In the genomic region with DNA sequence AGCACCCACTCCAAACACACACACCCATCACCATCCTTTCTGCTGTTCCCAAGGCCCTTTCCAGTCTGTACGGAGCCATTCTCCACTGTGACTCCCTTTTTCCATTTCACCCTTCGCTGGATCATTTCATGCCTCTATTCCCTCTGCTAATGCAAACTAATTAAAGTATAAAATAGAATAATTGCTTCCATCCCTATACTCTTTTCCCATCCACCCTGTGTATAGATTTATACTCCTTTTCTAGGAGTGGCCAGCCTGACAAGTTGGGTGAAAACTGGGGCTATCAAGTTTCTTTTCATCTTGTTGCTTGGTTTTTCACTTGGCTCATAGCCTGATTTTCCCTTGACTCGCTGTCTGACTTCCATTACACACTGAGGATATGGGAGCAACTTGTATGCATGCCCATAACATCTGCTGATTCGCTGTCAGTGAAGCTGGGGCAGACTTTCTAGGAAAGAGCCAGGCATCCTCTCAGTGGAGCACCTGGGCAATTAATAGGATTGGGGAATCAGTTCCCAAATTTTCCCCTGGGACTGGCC, we compare ENCODE assay signal across 1 cellular context.
TF ChIP-seq lines count a peak whose summit lies in the region.

No MANE protein-coding gene starts in this region.

TF ChIP-seq in HEK293, 187 proteins besides CTCF, POLR2A, EP300 and RAD21 (continued from another document):
- TF ChIP-seq ZNF843 (tag by site-specific recombination; IDR thresholded peaks at IDR 0.05) (0 out of 2 replicates have a peak, but pooled peaks have one; percentile 33), SCRT2 (tag by site-specific recombination; IDR thresholded peaks at IDR 0.05) (peak; percentile 90), IKZF3 (tag by site-specific recombination; IDR thresholded peaks at IDR 0.05) (peak; percentile 34; the same call in 1 of the 2 replicates), KLF1 (tag by site-specific recombination; IDR thresholded peaks at IDR 0.05) (peak; percentile 65), WT1 (tag by site-specific recombination; IDR thresholded peaks at IDR 0.05) (peak; percentile 99), ZNF529 (tag by site-specific recombination; IDR thresholded peaks at IDR 0.05; ENCODE audit: insufficient replicate concordance) (no peak), ZBTB17 (tag by site-specific recombination; IDR thresholded peaks at IDR 0.05) (peak; percentile 87), ZNF600 (tag by site-specific recombination; IDR thresholded peaks at IDR 0.05) (peak; percentile 39; the same call in 1 of the 2 replicates), ZNF610 (tag by site-specific recombination; IDR thresholded peaks at IDR 0.05; ENCODE audit: borderline replicate concordance) (0 out of 2 replicates have a peak, but pooled peaks have one; percentile 11), OSR2 (tag by site-specific recombination; IDR thresholded peaks at IDR 0.05) (peak; percentile 48; the same call in 1 of the 2 replicates), ZNF19 (tag by site-specific recombination; IDR thresholded peaks at IDR 0.05; ENCODE audit: low read depth) (no peak), SCRT1 (tag by site-specific recombination; IDR thresholded peaks at IDR 0.05; ENCODE audit: borderline replicate concordance) (peak; percentile 91), ZNF416 (tag by site-specific recombination; IDR thresholded peaks at IDR 0.05) (no peak)
- TF ChIP-seq, protein P1, sequence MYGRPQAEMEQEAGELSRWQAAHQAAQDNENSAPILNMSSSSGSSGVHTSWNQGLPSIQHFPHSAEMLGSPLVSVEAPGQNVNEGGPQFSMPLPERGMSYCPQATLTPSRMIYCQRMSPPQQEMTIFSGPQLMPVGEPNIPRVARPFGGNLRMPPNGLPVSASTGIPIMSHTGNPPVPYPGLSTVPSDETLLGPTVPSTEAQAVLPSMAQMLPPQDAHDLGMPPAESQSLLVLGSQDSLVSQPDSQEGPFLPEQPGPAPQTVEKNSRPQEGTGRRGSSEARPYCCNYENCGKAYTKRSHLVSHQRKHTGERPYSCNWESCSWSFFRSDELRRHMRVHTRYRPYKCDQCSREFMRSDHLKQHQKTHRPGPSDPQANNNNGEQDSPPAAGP (tag by site-specific recombination; IDR thresholded peaks at IDR 0.05), result peak; percentile 70
- TF ChIP-seq, protein P2, sequence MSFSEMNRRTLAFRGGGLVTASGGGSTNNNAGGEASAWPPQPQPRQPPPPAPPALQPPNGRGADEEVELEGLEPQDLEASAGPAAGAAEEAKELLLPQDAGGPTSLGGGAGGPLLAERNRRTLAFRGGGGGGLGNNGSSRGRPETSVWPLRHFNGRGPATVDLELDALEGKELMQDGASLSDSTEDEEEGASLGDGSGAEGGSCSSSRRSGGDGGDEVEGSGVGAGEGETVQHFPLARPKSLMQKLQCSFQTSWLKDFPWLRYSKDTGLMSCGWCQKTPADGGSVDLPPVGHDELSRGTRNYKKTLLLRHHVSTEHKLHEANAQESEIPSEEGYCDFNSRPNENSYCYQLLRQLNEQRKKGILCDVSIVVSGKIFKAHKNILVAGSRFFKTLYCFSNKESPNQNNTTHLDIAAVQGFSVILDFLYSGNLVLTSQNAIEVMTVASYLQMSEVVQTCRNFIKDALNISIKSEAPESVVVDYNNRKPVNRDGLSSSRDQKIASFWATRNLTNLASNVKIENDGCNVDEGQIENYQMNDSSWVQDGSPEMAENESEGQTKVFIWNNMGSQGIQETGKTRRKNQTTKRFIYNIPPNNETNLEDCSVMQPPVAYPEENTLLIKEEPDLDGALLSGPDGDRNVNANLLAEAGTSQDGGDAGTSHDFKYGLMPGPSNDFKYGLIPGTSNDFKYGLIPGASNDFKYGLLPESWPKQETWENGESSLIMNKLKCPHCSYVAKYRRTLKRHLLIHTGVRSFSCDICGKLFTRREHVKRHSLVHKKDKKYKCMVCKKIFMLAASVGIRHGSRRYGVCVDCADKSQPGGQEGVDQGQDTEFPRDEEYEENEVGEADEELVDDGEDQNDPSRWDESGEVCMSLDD (tag by site-specific recombination; IDR thresholded peaks at IDR 0.05), result no peak
- TF ChIP-seq, protein P3, sequence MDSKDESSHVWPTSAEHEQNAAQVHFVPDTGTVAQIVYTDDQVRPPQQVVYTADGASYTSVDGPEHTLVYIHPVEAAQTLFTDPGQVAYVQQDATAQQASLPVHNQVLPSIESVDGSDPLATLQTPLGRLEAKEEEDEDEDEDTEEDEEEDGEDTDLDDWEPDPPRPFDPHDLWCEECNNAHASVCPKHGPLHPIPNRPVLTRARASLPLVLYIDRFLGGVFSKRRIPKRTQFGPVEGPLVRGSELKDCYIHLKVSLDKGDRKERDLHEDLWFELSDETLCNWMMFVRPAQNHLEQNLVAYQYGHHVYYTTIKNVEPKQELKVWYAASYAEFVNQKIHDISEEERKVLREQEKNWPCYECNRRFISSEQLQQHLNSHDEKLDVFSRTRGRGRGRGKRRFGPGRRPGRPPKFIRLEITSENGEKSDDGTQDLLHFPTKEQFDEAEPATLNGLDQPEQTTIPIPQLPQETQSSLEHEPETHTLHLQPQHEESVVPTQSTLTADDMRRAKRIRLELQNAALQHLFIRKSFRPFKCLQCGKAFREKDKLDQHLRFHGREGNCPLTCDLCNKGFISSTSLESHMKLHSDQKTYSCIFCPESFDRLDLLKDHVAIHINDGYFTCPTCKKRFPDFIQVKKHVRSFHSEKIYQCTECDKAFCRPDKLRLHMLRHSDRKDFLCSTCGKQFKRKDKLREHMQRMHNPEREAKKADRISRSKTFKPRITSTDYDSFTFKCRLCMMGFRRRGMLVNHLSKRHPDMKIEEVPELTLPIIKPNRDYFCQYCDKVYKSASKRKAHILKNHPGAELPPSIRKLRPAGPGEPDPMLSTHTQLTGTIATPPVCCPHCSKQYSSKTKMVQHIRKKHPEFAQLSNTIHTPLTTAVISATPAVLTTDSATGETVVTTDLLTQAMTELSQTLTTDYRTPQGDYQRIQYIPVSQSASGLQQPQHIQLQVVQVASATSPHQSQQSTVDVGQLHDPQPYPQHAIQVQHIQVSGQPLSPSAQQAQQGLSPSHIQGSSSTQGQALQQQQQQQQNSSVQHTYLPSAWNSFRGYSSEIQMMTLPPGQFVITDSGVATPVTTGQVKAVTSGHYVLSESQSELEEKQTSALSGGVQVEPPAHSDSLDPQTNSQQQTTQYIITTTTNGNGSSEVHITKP (tag by site-specific recombination; IDR thresholded peaks at IDR 0.05), result 0 out of 2 replicates have a peak, but pooled peaks have one; percentile 30
- TF ChIP-seq, protein P4, sequence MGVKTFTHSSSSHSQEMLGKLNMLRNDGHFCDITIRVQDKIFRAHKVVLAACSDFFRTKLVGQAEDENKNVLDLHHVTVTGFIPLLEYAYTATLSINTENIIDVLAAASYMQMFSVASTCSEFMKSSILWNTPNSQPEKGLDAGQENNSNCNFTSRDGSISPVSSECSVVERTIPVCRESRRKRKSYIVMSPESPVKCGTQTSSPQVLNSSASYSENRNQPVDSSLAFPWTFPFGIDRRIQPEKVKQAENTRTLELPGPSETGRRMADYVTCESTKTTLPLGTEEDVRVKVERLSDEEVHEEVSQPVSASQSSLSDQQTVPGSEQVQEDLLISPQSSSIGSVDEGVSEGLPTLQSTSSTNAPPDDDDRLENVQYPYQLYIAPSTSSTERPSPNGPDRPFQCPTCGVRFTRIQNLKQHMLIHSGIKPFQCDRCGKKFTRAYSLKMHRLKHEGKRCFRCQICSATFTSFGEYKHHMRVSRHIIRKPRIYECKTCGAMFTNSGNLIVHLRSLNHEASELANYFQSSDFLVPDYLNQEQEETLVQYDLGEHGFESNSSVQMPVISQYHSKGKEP (tag by site-specific recombination; IDR thresholded peaks at IDR 0.05), result 0 out of 2 replicates have a peak, but pooled peaks have one; percentile 16
- TF ChIP-seq, protein P5, sequence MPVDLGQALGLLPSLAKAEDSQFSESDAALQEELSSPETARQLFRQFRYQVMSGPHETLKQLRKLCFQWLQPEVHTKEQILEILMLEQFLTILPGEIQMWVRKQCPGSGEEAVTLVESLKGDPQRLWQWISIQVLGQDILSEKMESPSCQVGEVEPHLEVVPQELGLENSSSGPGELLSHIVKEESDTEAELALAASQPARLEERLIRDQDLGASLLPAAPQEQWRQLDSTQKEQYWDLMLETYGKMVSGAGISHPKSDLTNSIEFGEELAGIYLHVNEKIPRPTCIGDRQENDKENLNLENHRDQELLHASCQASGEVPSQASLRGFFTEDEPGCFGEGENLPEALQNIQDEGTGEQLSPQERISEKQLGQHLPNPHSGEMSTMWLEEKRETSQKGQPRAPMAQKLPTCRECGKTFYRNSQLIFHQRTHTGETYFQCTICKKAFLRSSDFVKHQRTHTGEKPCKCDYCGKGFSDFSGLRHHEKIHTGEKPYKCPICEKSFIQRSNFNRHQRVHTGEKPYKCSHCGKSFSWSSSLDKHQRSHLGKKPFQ (tag by site-specific recombination; IDR thresholded peaks at IDR 0.05), result 0 out of 2 replicates have a peak, but pooled peaks have one; percentile 61
